34 cellular contexts compared by ENCODE assay signal in genomic region chr18:57853133-57853532, GRCh38. TPM values are rescaled to one million over a fixed set of nuclear protein-coding genes. Genes with fewer than 3 reads are reported as not detected.
"Had no signal": no experiment of that assay in that cellular context is flagged by ENCODE, and none has a peak within 500 bp of the region (broad histone marks: within the 10 kb centered on the region; RNA-seq: fewer than 3 reads in every experiment).

No MANE protein-coding gene starts in this region.

- H3K4me3 ChIP-seq: adrenal gland, ascending aorta, body of pancreas, breast epithelium, cardiac muscle cell had no signal

- DNase-seq: activated effector memory CD4-positive, alpha-beta T cell treated with anti-CD3 and anti-CD28 coated beads, Interleukin-2, amount 50 U/mL, for 16 hours; activated effector memory CD4-positive, alpha-beta T cell treated with Interleukin-2 at 50 U/mL for 16 hours; activated gamma-delta T cell; activated gamma-delta T cell treated with Interleukin-2 at 50 U/mL for 16 hours; activated naive CD4-positive, alpha-beta T cell; activated naive CD4-positive, alpha-beta T cell treated with anti-CD3 and anti-CD28 coated beads for 36 hours; activated naive CD4-positive, alpha-beta T cell treated with anti-CD3 and anti-CD28 coated beads, Interleukin-2, amount 10 ng/mL, durations not matched to agents 7 days and 5 days; activated naive CD4-positive, alpha-beta T cell treated with anti-CD3 and anti-CD28 coated beads, Interleukin-2, amount 50 U/mL, for 16 hours; activated naive CD4-positive, alpha-beta T cell treated with Interleukin-2 at 50 U/mL for 16 hours; activated naive CD8-positive, alpha-beta T cell treated with anti-CD3 and anti-CD28 coated beads for 36 hours; activated naive CD8-positive, alpha-beta T cell treated with anti-CD3 and anti-CD28 coated beads, Interleukin-2, amount 10 ng/mL, durations not matched to agents 7 days and 5 days; activated naive CD8-positive, alpha-beta T cell treated with anti-CD3 and anti-CD28 coated beads, Interleukin-2, amount 50 U/mL, for 24 hours; activated T-cell treated with anti-CD3 and anti-CD28 coated beads, Interleukin-2, amount 50 U/mL, for 24 hours; activated T-cell treated with anti-CD3 and anti-CD28 coated beads, Interleukin-2, amount 50 U/mL, for 4 hours; activated T-cell treated with anti-CD3 and anti-CD28 coated beads, Interleukin-2, amount 50 U/mL, for 48 hours; activated T-cell treated with anti-CD3 and anti-CD28 coated beads, Interleukin-2, amount 50 U/mL, for 72 hours; adrenal gland; amniotic stem cell; amygdala; anterior cingulate cortex; aorta; body of pancreas; brain microvascular endothelial cell; caudate nucleus; central memory CD4-positive, alpha-beta T cell; cerebellar nuclear complex had no signal

- H3K36me3 ChIP-seq: adrenal gland, ascending aorta, brain microvascular endothelial cell, breast epithelium, cardiac muscle cell had no signal

- H3K9me3 ChIP-seq: adrenal gland, ascending aorta, body of pancreas, breast epithelium had no signal

- FAIRE-seq: astrocyte, bronchial epithelial cell had no signal

- H3K4me1 ChIP-seq: adrenal gland, ascending aorta, body of pancreas, breast epithelium had no signal

- ATAC-seq: activated naive CD4-positive, alpha-beta T cell treated with anti-CD3 and anti-CD28 coated beads, Interleukin-2, amount 50 U/mL, for 72 hours; activated naive CD8-positive, alpha-beta T cell treated with anti-CD3 and anti-CD28 coated beads, Interleukin-2, amount 50 U/mL, for 24 hours; activated T-cell treated with anti-CD3 and anti-CD28 coated beads, Interleukin-2, amount 50 U/mL, for 4 hours; activated T-cell treated with anti-CD3 and anti-CD28 coated beads, Interleukin-2, amount 50 U/mL, for 72 hours; activated T-helper 17 cell treated with anti-CD3 and anti-CD28 coated beads, Interleukin-2, amount 50 U/mL, for 72 hours; body of pancreas had no signal

- H3K27me3 ChIP-seq: adrenal gland, ascending aorta, body of pancreas, brain microvascular endothelial cell, breast epithelium, cardiac muscle cell had no signal

- H3K27ac ChIP-seq: adrenal gland, ascending aorta, body of pancreas, brain microvascular endothelial cell, breast epithelium, cardiac muscle cell had no signal

RNA-seq across cellular contexts. Expression of gene ATP8B1, which starts 50.0 kb away (rescaled TPM):
- total RNA-seq: activated naive CD4-positive, alpha-beta T cell treated with anti-CD3 and anti-CD28 coated beads for 36 hours; activated naive CD4-positive, alpha-beta T cell treated with anti-CD3 and anti-CD28 coated beads, Interleukin-2, amount 50 U/mL, for 72 hours; activated T-cell treated with anti-CD3 and anti-CD28 coated beads, Interleukin-2, amount 50 U/mL, for 72 hours; activated T-helper 17 cell treated with anti-CD3 and anti-CD28 coated beads, Interleukin-2, amount 50 U/mL, for 72 hours; activated T-helper 2 cell treated with anti-CD3 and anti-CD28 coated beads, Interferon-gamma antibody, Interleukin-2, Interleukin-4, amounts not matched to agents 10 μg/mL and 5 μg/mL and 100 μg/mL, durations not matched to agents 14 hours and 24 hours and 36 hours had no signal
